Comparison of ENCODE assay signal across 8 cellular contexts in genomic region chr9:98974994-98975712, GRCh38. TPM values are rescaled to one million over a fixed set of nuclear protein-coding genes. Genes with fewer than 3 reads are reported as not detected.
DNase-seq lines count a peak whose midpoint lies in the region; ATAC-seq and TF ChIP-seq lines count a peak whose summit lies in the region.

No MANE protein-coding gene starts in this region.

- peak; percentile 91 for ATAC-seq in GM23338
- ATAC-seq in SK-N-SH treated with all-trans-retinoic acid at 6 μM for 48 hours = peak; percentile 95
- peak; percentile 60 to 80 (median 72) for ATAC-seq in heart right ventricle

- WGBS in heart right ventricle, 2 donors = 12 to 14% methylated on average over 33 of the region's 33 CpGs

- H3K79me2 ChIP-seq in GM23338 (replicated peaks; ENCODE audit: insufficient read depth) = no peaks in the 10 kb centered on the region
- no peaks in the 10 kb centered on the region for H3K79me2 ChIP-seq in Loucy (ENCODE audit: insufficient read depth, low read length)

- H3K27me3 Mint-ChIP-seq in GM23338 (ENCODE audit: insufficient read depth, low read depth, poor library complexity) (peaks cover 27% of the 10 kb centered on the region), type B pancreatic cell (peaks cover 40% of the 10 kb centered on the region)
- H3K27me3 Mint-ChIP-seq in activated naive CD4-positive, alpha-beta T cell treated with anti-CD3 and anti-CD28 coated beads, Interleukin-2, amount 50 U/mL, for 24 hours = peaks cover 2% of the 10 kb centered on the region

- H3K27ac ChIP-seq in GM23338 (ENCODE audit: low read depth) (no peak overlapping the region), heart right ventricle (peak overlapping the region; percentile 20 to 92 (median 72))

- H3K36me3 ChIP-seq in GM23338 (ENCODE audit: insufficient read depth) = no peaks in the 10 kb centered on the region
- no peaks in the 10 kb centered on the region for H3K36me3 ChIP-seq in Loucy (ENCODE audit: insufficient read depth, low read length)
- H3K36me3 ChIP-seq in heart right ventricle = no peaks in the 10 kb centered on the region

- H3K36me3 Mint-ChIP-seq in GM23338 (ENCODE audit: low read depth) = no peaks in the 10 kb centered on the region; the same call in 2 of the 3 replicates
- no peaks in the 10 kb centered on the region for H3K36me3 Mint-ChIP-seq in activated naive CD4-positive, alpha-beta T cell treated with anti-CD3 and anti-CD28 coated beads, Interleukin-2, amount 50 U/mL, for 24 hours
- no peaks in the 10 kb centered on the region for H3K36me3 Mint-ChIP-seq in type B pancreatic cell

- DNase-seq in ELF-1 (ENCODE audit: low read depth, low spot score) (peak; percentile 93), GM23338 (ENCODE audit: low spot score) (peak; percentile 91), heart right ventricle (peak; percentile 87 to 91), pons (ENCODE audit: low spot score) (peak; percentile 57), type B pancreatic cell (ENCODE audit: extremely low spot score, unreplicated experiment) (peak; percentile 90)

- no peak overlapping the region for H3K9ac ChIP-seq in Loucy (ENCODE audit: low read depth, low read length, poor library complexity, severe bottlenecking)

- no peaks in the 10 kb centered on the region for H3F3A ChIP-seq in GM23338 (replicated peaks; ENCODE audit: low read depth)
- no peaks in the 10 kb centered on the region for H3F3A ChIP-seq in Loucy (ENCODE audit: low read depth)

- peaks cover 24% of the 10 kb centered on the region for H3K27me3 ChIP-seq in GM23338 (ENCODE audit: insufficient read depth)
- H3K27me3 ChIP-seq in Loucy (ENCODE audit: insufficient read depth, low read length, poor library complexity, severe bottlenecking) = no peaks in the 10 kb centered on the region
- H3K27me3 ChIP-seq in heart right ventricle = peaks cover 0 to 15% (median 0%) of the 10 kb centered on the region in 7 donors

- intact Hi-C loops in heart right ventricle (cut with DNase I) = loop anchor here in 7 of 10 donors (1.0 to 5.0 kb wide), 9 partner anchors 14 to 114 kb away; partner anchors contain the start of gene COL15A1 (in 2 of the 7)

- H3K27ac Mint-ChIP-seq in GM23338 (no peak overlapping the region), type B pancreatic cell (no peak overlapping the region)
- no peak overlapping the region for H3K27ac Mint-ChIP-seq in activated naive CD4-positive, alpha-beta T cell treated with anti-CD3 and anti-CD28 coated beads, Interleukin-2, amount 50 U/mL, for 24 hours

- H3K4me1 ChIP-seq in GM23338 (ENCODE audit: insufficient read depth) (peaks cover under 1% of the 10 kb centered on the region; the same call in 1 of the 2 replicates), Loucy (ENCODE audit: insufficient read depth, low read length, poor library complexity, severe bottlenecking) (no peaks in the 10 kb centered on the region), heart right ventricle (peaks cover 33 to 100% (median 80%) of the 10 kb centered on the region in 9 donors)

- TF ChIP-seq CTCF in GM23338 (conservative IDR thresholded peaks at IDR 0.05; ENCODE audit: low read depth in 2 of 2) = peak; percentile 87 to 94
- TF ChIP-seq CTCF in Loucy (conservative IDR thresholded peaks at IDR 0.05; ENCODE audit: low read length) = peak; percentile 90
- TF ChIP-seq CTCF in heart right ventricle (IDR thresholded peaks at IDR 0.05) = peak; percentile 98 to 100 (median 99)
- TF ChIP-seq CTCF in type B pancreatic cell (conservative IDR thresholded peaks at IDR 0.05) = peak; percentile 97

- H3K9me3 Mint-ChIP-seq in GM23338 = no peaks in the 10 kb centered on the region
- no peaks in the 10 kb centered on the region for H3K9me3 Mint-ChIP-seq in activated naive CD4-positive, alpha-beta T cell treated with anti-CD3 and anti-CD28 coated beads, Interleukin-2, amount 50 U/mL, for 24 hours
- no peaks in the 10 kb centered on the region for H3K9me3 Mint-ChIP-seq in type B pancreatic cell

- no peaks in the 10 kb centered on the region for H3K9me3 ChIP-seq in Loucy (ENCODE audit: insufficient read depth, low read depth, low read length)
- no peaks in the 10 kb centered on the region for H3K9me3 ChIP-seq in heart right ventricle

- H2AFZ ChIP-seq in GM23338 (0 out of 2 replicates have a peak overlapping the region, but pooled peaks have one; percentile 88), Loucy (ENCODE audit: low read length) (peak overlapping the region; percentile 71; the same call in 1 of the 2 replicates)

- H3K9me2 ChIP-seq in GM23338 (ENCODE audit: insufficient read depth) (no peaks in the 10 kb centered on the region), Loucy (replicated peaks; ENCODE audit: low read depth, low read length) (no peaks in the 10 kb centered on the region)

- H3K4me2 ChIP-seq in GM23338 (peak overlapping the region; percentile 75), Loucy (ENCODE audit: low read depth, low read length, poor library complexity, severe bottlenecking) (peak overlapping the region; percentile 57)

- peak overlapping the region; percentile 41; the same call in 1 of the 2 replicates for H3K4me3 ChIP-seq in GM23338
- H3K4me3 ChIP-seq in Loucy (ENCODE audit: low read length, poor library complexity, severe bottlenecking) = peak overlapping the region; percentile 46
- peak overlapping the region in 9 of 10 donors; percentile 2 to 44 (median 34) for H3K4me3 ChIP-seq in heart right ventricle

- H3K4me1 Mint-ChIP-seq in GM23338 (peaks cover 36% of the 10 kb centered on the region), type B pancreatic cell (ENCODE audit: unreplicated experiment) (peaks cover 3% of the 10 kb centered on the region)
- no peaks in the 10 kb centered on the region for H3K4me1 Mint-ChIP-seq in activated naive CD4-positive, alpha-beta T cell treated with anti-CD3 and anti-CD28 coated beads, Interleukin-2, amount 50 U/mL, for 24 hours

- no peak overlapping the region; the same call in 2 of the 3 replicates for H3K4me3 Mint-ChIP-seq in GM23338
- peak overlapping the region; percentile 47 for H3K4me3 Mint-ChIP-seq in activated naive CD4-positive, alpha-beta T cell treated with anti-CD3 and anti-CD28 coated beads, Interleukin-2, amount 50 U/mL, for 24 hours
- no peak overlapping the region for H3K4me3 Mint-ChIP-seq in type B pancreatic cell

- H4K20me1 ChIP-seq in GM23338 (replicated peaks; ENCODE audit: insufficient read depth) (no peaks in the 10 kb centered on the region), Loucy (ENCODE audit: insufficient read depth, low read length, poor library complexity, severe bottlenecking) (no peaks in the 10 kb centered on the region)

TF ChIP-seq in GM23338, 12 proteins besides CTCF, POLR2A, EP300 and RAD21:
- TF ChIP-seq EZH2 (IDR thresholded peaks at IDR 0.05; ENCODE audit: low read depth, unreplicated experiment) = no peak
- TF ChIP-seq NANOG (IDR thresholded peaks at IDR 0.05; ENCODE audit: borderline replicate concordance) = no peak
- TF ChIP-seq STAT1 (IDR thresholded peaks at IDR 0.05; ENCODE audit: unreplicated experiment) = no peak
- TF ChIP-seq JUNB (IDR thresholded peaks at IDR 0.05; ENCODE audit: unreplicated experiment) = peak; percentile 12

TF ChIP-seq in SK-N-SH treated with all-trans-retinoic acid at 6 μM for 48 hours, 23 proteins besides CTCF, POLR2A, EP300 and RAD21 (continues in another document):
- TF ChIP-seq RARB (CRISPR knock-in tag; IDR thresholded peaks at IDR 0.05) (no peak), TSHZ2 (CRISPR knock-in tag; IDR thresholded peaks at IDR 0.05) (no peak), GLIS3 (CRISPR knock-in tag; IDR thresholded peaks at IDR 0.05) (no peak), PATZ1 (CRISPR knock-in tag; IDR thresholded peaks at IDR 0.05; ENCODE audit: borderline replicate concordance) (no peak), ISL1 (CRISPR knock-in tag; IDR thresholded peaks at IDR 0.05) (no peak), ZNF565 (CRISPR knock-in tag; conservative IDR thresholded peaks at IDR 0.05; ENCODE audit: low read depth) (no peak)

RNA-seq across cellular contexts. Expression of gene COL15A1, which starts 31.4 kb away (rescaled TPM):
- total RNA-seq in GM23338 (2014; rRNA removed; shearing (Covaris generic)) = 0.17 and 0.50 TPM in 2 replicates
- 0.18 TPM in 1 of 2 replicates, not detected in the other for polyA plus RNA-seq in GM23338 (2016; fragmentation: Nextera tagmentation; extraction: Ambion mirVana)
- total RNA-seq in heart right ventricle = 10 to 100 TPM; 31.0 to 64.8 (median 52.9) TPM
- 10 to 100 TPM; 25.6 to 27.0 TPM for polyA plus RNA-seq in heart right ventricle
- 0.12 and 0.68 TPM in 2 replicates for total RNA-seq in type B pancreatic cell (ENCODE audit: low replicate concordance)

Comparison
In these comparisons a context has a peak if more than half of its experiments do, and no peak if none do; other contexts are left out.
1. RNA of gene COL15A1, which starts 31.4 kb away (total RNA-seq): 31.0 to 64.8 TPM in heart right ventricle; 0.12 to 0.68 TPM in type B pancreatic cell and 0.17 to 0.50 TPM in GM23338; every median in the first group is over 10 times any median in the second.
2. Peak in every context shown above with its lines, with median percentiles within 50 percentile points of each other: DNase-seq, ATAC-seq, H3K4me3 ChIP-seq and CTCF ChIP-seq.